ENCODE assay signal across 19 cellular contexts in genomic region chr17:40696651-40697072, GRCh38. TPM values are rescaled to one million over a fixed set of nuclear protein-coding genes. Genes with fewer than 3 reads are reported as not detected.
A peak's percentile ranks its signal among the peaks of the same experiment; 100 is the strongest.
DNase-seq lines count a peak whose midpoint lies in the region; ATAC-seq and TF ChIP-seq lines count a peak whose summit lies in the region.
"Had no signal": no experiment of that assay in that cellular context is flagged by ENCODE, and none has a peak within 500 bp of the region (broad histone marks: within the 10 kb centered on the region; RNA-seq: fewer than 3 reads in every experiment).

No MANE protein-coding gene starts in this region.

- peak overlapping the region; percentile 48 for H3K27ac ChIP-seq in SK-N-MC
- H3K27ac ChIP-seq: cardiac muscle cell, vagina had no signal

- ATAC-seq in left lobe of liver = peak; percentile 49
- ATAC-seq: activated CD8-positive, alpha-beta T cell treated with anti-CD3 and anti-CD28 coated beads, Interleukin-2, amount 10 ng/mL, durations not matched to agents 7 days and 5 days; HCT116 had no signal

- TF ChIP-seq CTCF in AG09319 (IDR thresholded peaks at IDR 0.05; ENCODE audit: low read depth, low read length) (no peak), GM10248 (IDR thresholded peaks at IDR 0.05; ENCODE audit: control extremely low read depth, extremely low read depth, low read depth, missing control alignments) (no peak)

- H3K4me3 ChIP-seq in SK-N-MC = peak overlapping the region; percentile 40; the same call in 1 of the 2 replicates
- H3K4me3 ChIP-seq: cardiac muscle cell, vagina had no signal

- H3K36me3 ChIP-seq in SK-N-MC (ENCODE audit: insufficient read depth, low read length) = no peaks in the 10 kb centered on the region
- H3K36me3 ChIP-seq: cardiac muscle cell, vagina had no signal

- H3K9me3 ChIP-seq in SK-N-MC (ENCODE audit: low read depth, low read length) = no peaks in the 10 kb centered on the region
- H3K9me3 ChIP-seq: vagina had no signal

- peak overlapping the region; percentile 4 for H3K9ac ChIP-seq in SK-N-MC (ENCODE audit: insufficient read length)

- CTCF ChIA-PET in GM10248 (lab: Yijun Ruan, JAX) = interaction anchor here (0.7 to 1.6 kb wide), 3 partner anchors 9 to 25 kb away, joined by 3 to 5 read pairs (median 4); no protein-coding TSS in a partner anchor

- peak; percentile 4 for DNase-seq in AG09319 (ENCODE audit: extremely low read depth, low read depth)
- DNase-seq in SK-N-MC (ENCODE audit: low read depth, low spot score) = no peak
- DNase-seq in left lobe of liver (ENCODE audit: low spot score) = no peak
- no peak for DNase-seq in DMS 273 (lab: John Stamatoyannopoulos, UW; ENCODE audit: unreplicated experiment)
- no peak for DNase-seq in GM10248 (ENCODE audit: extremely low spot score)
- no peak for DNase-seq in DMS153 (lab: John Stamatoyannopoulos, UW)
- DNase-seq: activated CD8-positive, alpha-beta T cell treated with anti-CD3 and anti-CD28 coated beads, Interleukin-2, amount 10 ng/mL, durations not matched to agents 7 days and 5 days; activated naive CD8-positive, alpha-beta T cell treated with anti-CD3 and anti-CD28 coated beads, Interleukin-2, amount 10 ng/mL, durations not matched to agents 7 days and 5 days; MM.1S; naive B cell; NCI-H2029; NCI-H510A treated with DMSO at 0.1 percent for 48 hours; stimulated activated CD4-positive, alpha-beta T cell treated with anti-CD3 and anti-CD28 coated beads, Interleukin-12 subunit alpha, Interleukin-12 subunit beta, amount 100 ng/mL, for 4 hours; stimulated activated naive CD4-positive, alpha-beta T cell treated with Interleukin-2 at 50 U/mL for 16 hours had no signal

- POLR2A ChIA-PET in GM10248 (lab: Yijun Ruan, JAX) = no interaction called here

RNA-seq across cellular contexts. Expression of gene KRT24, which starts 6.9 kb away (rescaled TPM):
- not detected for total RNA-seq in left lobe of liver
- total RNA-seq: activated CD8-positive, alpha-beta T cell treated with anti-CD3 and anti-CD28 coated beads, Interleukin-2, amount 10 ng/mL, durations not matched to agents 7 days and 5 days; activated naive CD8-positive, alpha-beta T cell treated with anti-CD3 and anti-CD28 coated beads, Interleukin-2, amount 10 ng/mL, durations not matched to agents 7 days and 5 days; cardiac muscle cell; lower leg skin; progenitor cell of endocrine pancreas had no signal

RNA-seq across cellular contexts. Expression of gene KRT222, which starts 31.7 kb away (rescaled TPM):
- 2.4 TPM for total RNA-seq in left lobe of liver
- total RNA-seq: activated CD8-positive, alpha-beta T cell treated with anti-CD3 and anti-CD28 coated beads, Interleukin-2, amount 10 ng/mL, durations not matched to agents 7 days and 5 days; activated naive CD8-positive, alpha-beta T cell treated with anti-CD3 and anti-CD28 coated beads, Interleukin-2, amount 10 ng/mL, durations not matched to agents 7 days and 5 days; cardiac muscle cell; vagina had no signal

RNA-seq across cellular contexts. Expression of gene SMARCE1, which starts 49.0 kb away (rescaled TPM):
- 28.3 TPM for total RNA-seq in left lobe of liver

RNA-seq across cellular contexts. Expression of gene KRT25, which starts 58.5 kb away (rescaled TPM):
- total RNA-seq in left lobe of liver = not detected
- total RNA-seq: activated CD8-positive, alpha-beta T cell treated with anti-CD3 and anti-CD28 coated beads, Interleukin-2, amount 10 ng/mL, durations not matched to agents 7 days and 5 days; activated naive CD8-positive, alpha-beta T cell treated with anti-CD3 and anti-CD28 coated beads, Interleukin-2, amount 10 ng/mL, durations not matched to agents 7 days and 5 days; cardiac muscle cell; progenitor cell of endocrine pancreas; vagina had no signal
